In genomic region chr2:71049704-71050360, GRCh38 we compare ENCODE assay signal across 8 cellular contexts. TPM values are rescaled to one million over a fixed set of nuclear protein-coding genes. Genes with fewer than 3 reads are reported as not detected.
DNase-seq lines count a peak whose midpoint lies in the region; ATAC-seq and TF ChIP-seq lines count a peak whose summit lies in the region.
"Not testable (repeated sequence)": the region's sequence is repeated elsewhere in the genome, so short reads cannot be mapped to it uniquely, and the experiment has no call there.

No MANE protein-coding gene starts in this region.

- not testable (repeated sequence) for H3K27me3 Mint-ChIP-seq in stimulated activated naive CD8-positive, alpha-beta T cell treated with anti-CD3 and anti-CD28 coated beads, Interleukin-15, amount 100 ng/mL, for 72 hours

- H3K36me3 ChIP-seq in RWPE2 (ENCODE audit: low read depth), result not testable (repeated sequence)

- not testable (repeated sequence) for H3K9me3 ChIP-seq in RWPE2 (ENCODE audit: severe bottlenecking)

- H3K4me3 Mint-ChIP-seq in stimulated activated naive CD8-positive, alpha-beta T cell treated with anti-CD3 and anti-CD28 coated beads, Interleukin-15, amount 100 ng/mL, for 72 hours, result not testable (repeated sequence)

- not testable (repeated sequence) for H3K27ac ChIP-seq in RWPE2 (ENCODE audit: poor library complexity, severe bottlenecking)

- peak; percentile 58 for ATAC-seq in HG02678 (IDR thresholded peaks at IDR 0.05; ENCODE audit: unreplicated experiment)
- not testable (repeated sequence) for ATAC-seq in RWPE2 (ENCODE audit: low read depth)
- ATAC-seq in activated naive CD4-positive, alpha-beta T cell treated with anti-CD3 and anti-CD28 coated beads, Interleukin-2, amount 50 U/mL, for 72 hours, result peak; percentile 76 to 83
- peak; percentile 88 for ATAC-seq in stimulated activated naive CD8-positive, alpha-beta T cell treated with anti-CD3 and anti-CD28 coated beads, Interleukin-15, amount 100 ng/mL, for 72 hours

- not testable (repeated sequence) for H3K36me3 Mint-ChIP-seq in activated naive CD4-positive, alpha-beta T cell treated with anti-CD3 and anti-CD28 coated beads, Interleukin-2, amount 50 U/mL, for 72 hours

- DNase-seq in GM12865 (ENCODE audit: low read depth) (peak; percentile 61), mucosa of gallbladder (ENCODE audit: low spot score) (peak; percentile 32)
- not testable (repeated sequence) for DNase-seq in RWPE2 (ENCODE audit: low spot score)
- peak in 2 of 3 experiments; percentile 19 to 22 for DNase-seq in activated CD8-positive, alpha-beta memory T cell treated with anti-CD3 and anti-CD28 coated beads for 48 hours (ENCODE audit: low read depth in 2 of 3, low spot score in 2 of 3)
- DNase-seq in activated naive CD4-positive, alpha-beta T cell treated with anti-CD3 and anti-CD28 coated beads, Interleukin-2, amount 50 U/mL, for 72 hours (ENCODE audit: low spot score in 2 of 2), result peak in 1 of 2 donors; percentile 39
- peak; percentile 57 to 77 for DNase-seq in stimulated activated CD4-positive, alpha-beta T cell treated with anti-CD3 and anti-CD28 coated beads, Interleukin-4, amount 100 ng/mL, for 4 hours
- peak; percentile 46 to 72 for DNase-seq in stimulated activated naive CD8-positive, alpha-beta T cell treated with anti-CD3 and anti-CD28 coated beads, Interleukin-15, amount 100 ng/mL, for 72 hours

- not testable (repeated sequence) for H3K4me3 ChIP-seq in GM12865 (ENCODE audit: low read depth, low read length); RWPE2 (ENCODE audit: severe bottlenecking)

- H3K27ac Mint-ChIP-seq in activated naive CD4-positive, alpha-beta T cell treated with anti-CD3 and anti-CD28 coated beads, Interleukin-2, amount 50 U/mL, for 72 hours, result not testable (repeated sequence)
- peak overlapping the region; percentile 46 to 54 for H3K27ac Mint-ChIP-seq in stimulated activated naive CD8-positive, alpha-beta T cell treated with anti-CD3 and anti-CD28 coated beads, Interleukin-15, amount 100 ng/mL, for 72 hours

- H3K27me3 ChIP-seq in RWPE2 (ENCODE audit: insufficient read depth, poor library complexity, severe bottlenecking), result not testable (repeated sequence)

- not testable (repeated sequence) for H3K9me3 Mint-ChIP-seq in activated naive CD4-positive, alpha-beta T cell treated with anti-CD3 and anti-CD28 coated beads, Interleukin-2, amount 50 U/mL, for 72 hours; stimulated activated naive CD8-positive, alpha-beta T cell treated with anti-CD3 and anti-CD28 coated beads, Interleukin-15, amount 100 ng/mL, for 72 hours

- TF ChIP-seq CTCF in GM12865 (IDR thresholded peaks at IDR 0.05; ENCODE audit: insufficient read depth, low read depth, low read length, missing control alignments) (peak; percentile 27), RWPE2 (IDR thresholded peaks at IDR 0.05; ENCODE audit: poor library complexity, severe bottlenecking) (peak; percentile 11)

- peaks cover 14% of the 10 kb centered on the region for H3K4me1 Mint-ChIP-seq in stimulated activated naive CD8-positive, alpha-beta T cell treated with anti-CD3 and anti-CD28 coated beads, Interleukin-15, amount 100 ng/mL, for 72 hours

- H3K4me1 ChIP-seq in RWPE2 (ENCODE audit: insufficient read depth, poor library complexity, severe bottlenecking), result not testable (repeated sequence)

RNA-seq across cellular contexts. Expression of gene NAGK, which starts 18.6 kb away (rescaled TPM):
- 10 to 100 TPM; 48.4 to 77.4 TPM for total RNA-seq in activated naive CD4-positive, alpha-beta T cell treated with anti-CD3 and anti-CD28 coated beads, Interleukin-2, amount 50 U/mL, for 72 hours
- 104 TPM for total RNA-seq in mucosa of gallbladder

RNA-seq across cellular contexts. Expression of gene TEX261, which starts 55.2 kb away (rescaled TPM):
- 10 to 100 TPM; 12.1 to 53.6 TPM for total RNA-seq in activated naive CD4-positive, alpha-beta T cell treated with anti-CD3 and anti-CD28 coated beads, Interleukin-2, amount 50 U/mL, for 72 hours
- total RNA-seq in mucosa of gallbladder, result 62.8 TPM
